In the genomic region with DNA sequence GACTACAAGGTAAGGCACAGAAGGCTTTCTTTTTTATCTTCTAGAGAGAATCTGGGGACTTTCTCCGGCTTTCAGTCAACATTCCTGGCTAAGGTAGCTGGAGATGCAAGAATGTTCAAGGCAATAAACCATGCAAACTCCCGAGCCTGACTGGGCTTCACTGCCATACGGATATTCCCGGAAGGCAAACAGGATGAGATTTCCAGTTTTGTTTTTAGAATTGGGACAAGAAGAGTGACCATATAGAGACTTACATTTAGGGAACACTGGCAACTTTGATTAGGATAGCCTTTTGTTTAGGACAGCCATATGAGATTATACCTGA, we compare ENCODE assay signal across 9 cellular contexts. TPM values are rescaled to one million over a fixed set of nuclear protein-coding genes. Genes with fewer than 3 reads are reported as not detected.
DNase-seq lines count a peak whose midpoint lies in the region; ATAC-seq, FAIRE-seq and TF ChIP-seq lines count a peak whose summit lies in the region.
"Had no signal": no experiment of that assay in that cellular context is flagged by ENCODE, and none has a peak within 500 bp of the region (broad histone marks: within the 10 kb centered on the region; RNA-seq: fewer than 3 reads in every experiment).

No MANE protein-coding gene starts in this region.

- no peak overlapping the region for H2AFZ ChIP-seq in astrocyte (ENCODE audit: low read depth, low read length)
- H2AFZ ChIP-seq in hepatocyte = peak overlapping the region; percentile 6

- H3K9me3 ChIP-seq in BE2C (no peaks in the 10 kb centered on the region), astrocyte (ENCODE audit: insufficient read depth, low read depth, low read length) (no peaks in the 10 kb centered on the region), hepatocyte (ENCODE audit: low read depth) (no peaks in the 10 kb centered on the region)
- H3K9me3 ChIP-seq in CD8-positive, alpha-beta T cell (ENCODE audit: low read length) = no peaks in the 10 kb centered on the region

- no peak overlapping the region for H3K27ac Mint-ChIP-seq in astrocyte (ENCODE audit: unreplicated experiment)
- H3K27ac Mint-ChIP-seq in progenitor cell of endocrine pancreas = peak overlapping the region; percentile 97
- no peak overlapping the region for H3K27ac Mint-ChIP-seq in CD8-positive, alpha-beta T cell
- H3K27ac Mint-ChIP-seq in activated T-helper 1 cell treated with anti-CD3 and anti-CD28 coated beads, Interleukin-12 subunit alpha, Interleukin-12 subunit beta, Interleukin-2, Interleukin-4 antibody, amounts not matched to agents 30 ng/mL and 10 ng/mL and 1 ng/mL, durations not matched to agents 14 hours and 24 hours and 36 hours = no peak overlapping the region
- H3K27ac Mint-ChIP-seq: activated B cell treated with CpG ODN at 0.5 μM for 24 hours had no signal

- H3K9me3 Mint-ChIP-seq in astrocyte (ENCODE audit: unreplicated experiment) = no peaks in the 10 kb centered on the region
- H3K9me3 Mint-ChIP-seq in progenitor cell of endocrine pancreas (ENCODE audit: low read depth) = no peaks in the 10 kb centered on the region
- H3K9me3 Mint-ChIP-seq in CD8-positive, alpha-beta T cell = no peaks in the 10 kb centered on the region
- H3K9me3 Mint-ChIP-seq in activated T-helper 1 cell treated with anti-CD3 and anti-CD28 coated beads, Interleukin-12 subunit alpha, Interleukin-12 subunit beta, Interleukin-2, Interleukin-4 antibody, amounts not matched to agents 30 ng/mL and 10 ng/mL and 1 ng/mL, durations not matched to agents 14 hours and 24 hours and 36 hours = no peaks in the 10 kb centered on the region
- H3K9me3 Mint-ChIP-seq: activated B cell treated with CpG ODN at 0.5 μM for 24 hours had no signal

- peak overlapping the region; percentile 55 for H3K4me3 ChIP-seq in BE2C (ENCODE audit: low read depth, low read length)
- H3K4me3 ChIP-seq in astrocyte (ENCODE audit: insufficient read depth, low read depth, low read length) = peak overlapping the region; percentile 99
- peak overlapping the region; percentile 38 for H3K4me3 ChIP-seq in hepatocyte
- H3K4me3 ChIP-seq in CD8-positive, alpha-beta T cell (ENCODE audit: low read depth, low read length) = no peak overlapping the region

- CTCF ChIA-PET in CD8-positive, alpha-beta T cell (lab: Charles Lee) = no interaction called here

- DNase-seq in BE2C (no peak), astrocyte (ENCODE audit: low read depth) (no peak), hepatocyte (ENCODE audit: low spot score) (no peak), progenitor cell of endocrine pancreas (ENCODE audit: low spot score, unreplicated experiment) (no peak), ureter (ENCODE audit: low spot score) (no peak)
- no peak for DNase-seq in CD8-positive, alpha-beta T cell
- no peak for DNase-seq in activated T-helper 1 cell treated with anti-CD3 and anti-CD28 coated beads, Interleukin-12 subunit alpha, Interleukin-12 subunit beta, Interleukin-2, Interleukin-4 antibody, amounts not matched to agents 30 ng/mL and 10 ng/mL and 1 ng/mL, durations not matched to agents 14 hours and 24 hours and 36 hours (ENCODE audit: low spot score)
- DNase-seq: activated B cell treated with CpG ODN at 0.5 μM for 24 hours had no signal

- H3K27ac ChIP-seq in astrocyte (ENCODE audit: low read depth, low read length) (peak overlapping the region; percentile 93), hepatocyte (peak overlapping the region; percentile 88)
- no peak overlapping the region for H3K27ac ChIP-seq in CD8-positive, alpha-beta T cell (ENCODE audit: low read depth, low read length)

- WGBS in hepatocyte (ENCODE audit: low lambda C conversion rate, missing lambda C conversion rate) = 5% methylated on average over 4 of the region's 4 CpGs

- no peaks in the 10 kb centered on the region for H3K27me3 Mint-ChIP-seq in astrocyte (ENCODE audit: low read depth, unreplicated experiment)
- H3K27me3 Mint-ChIP-seq in progenitor cell of endocrine pancreas = no peaks in the 10 kb centered on the region
- peaks cover 24% of the 10 kb centered on the region for H3K27me3 Mint-ChIP-seq in CD8-positive, alpha-beta T cell (ENCODE audit: low read depth)
- H3K27me3 Mint-ChIP-seq in activated T-helper 1 cell treated with anti-CD3 and anti-CD28 coated beads, Interleukin-12 subunit alpha, Interleukin-12 subunit beta, Interleukin-2, Interleukin-4 antibody, amounts not matched to agents 30 ng/mL and 10 ng/mL and 1 ng/mL, durations not matched to agents 14 hours and 24 hours and 36 hours (ENCODE audit: insufficient read depth) = peaks cover 3% of the 10 kb centered on the region

- H3K4me2 ChIP-seq in astrocyte (ENCODE audit: low read length) = peak overlapping the region; percentile 96
- peak overlapping the region; percentile 69 for H3K4me2 ChIP-seq in hepatocyte

- H3K79me2 ChIP-seq in astrocyte (ENCODE audit: insufficient read depth, low read length) (peaks cover 52% of the 10 kb centered on the region), hepatocyte (peaks cover 43% of the 10 kb centered on the region)

- no peak overlapping the region for H3K4me3 Mint-ChIP-seq in astrocyte (ENCODE audit: unreplicated experiment)
- peak overlapping the region; percentile 81 for H3K4me3 Mint-ChIP-seq in progenitor cell of endocrine pancreas (ENCODE audit: low read depth)
- no peak overlapping the region for H3K4me3 Mint-ChIP-seq in CD8-positive, alpha-beta T cell
- H3K4me3 Mint-ChIP-seq in activated T-helper 1 cell treated with anti-CD3 and anti-CD28 coated beads, Interleukin-12 subunit alpha, Interleukin-12 subunit beta, Interleukin-2, Interleukin-4 antibody, amounts not matched to agents 30 ng/mL and 10 ng/mL and 1 ng/mL, durations not matched to agents 14 hours and 24 hours and 36 hours = no peak overlapping the region
- H3K4me3 Mint-ChIP-seq: activated B cell treated with CpG ODN at 0.5 μM for 24 hours had no signal

- FAIRE-seq in astrocyte (lab: Jason Lieb, UNC) = no peak

- peaks cover 51% of the 10 kb centered on the region for H4K20me1 ChIP-seq in astrocyte (ENCODE audit: insufficient read depth, low read length)
- no peaks in the 10 kb centered on the region for H4K20me1 ChIP-seq in hepatocyte (ENCODE audit: insufficient read depth, poor library complexity, severe bottlenecking)

- H3K9ac ChIP-seq in astrocyte (ENCODE audit: low read length) = peak overlapping the region; percentile 99

- intact Hi-C loops in CD8-positive, alpha-beta T cell (cut with DNase I, micrococcal nuclease) = no loop called here
- intact Hi-C loops in activated T-helper 1 cell treated with anti-CD3 and anti-CD28 coated beads, Interleukin-12 subunit alpha, Interleukin-12 subunit beta, Interleukin-2, Interleukin-4 antibody, amounts not matched to agents 30 ng/mL and 10 ng/mL and 1 ng/mL, durations not matched to agents 14 hours and 24 hours and 36 hours (cut with micrococcal nuclease) = no loop called here

- no peaks in the 10 kb centered on the region for H3K9me2 ChIP-seq in hepatocyte (replicated peaks; ENCODE audit: insufficient read depth)

- no peak for ATAC-seq in HG02798 (IDR thresholded peaks at IDR 0.05; ENCODE audit: poor library complexity, unreplicated experiment)
- ATAC-seq in CD8-positive, alpha-beta T cell = no peak

- H3K36me3 Mint-ChIP-seq in astrocyte (ENCODE audit: low read depth, unreplicated experiment) (peaks cover 26% of the 10 kb centered on the region), progenitor cell of endocrine pancreas (ENCODE audit: insufficient read depth) (no peaks in the 10 kb centered on the region)
- no peaks in the 10 kb centered on the region for H3K36me3 Mint-ChIP-seq in CD8-positive, alpha-beta T cell
- H3K36me3 Mint-ChIP-seq in activated T-helper 1 cell treated with anti-CD3 and anti-CD28 coated beads, Interleukin-12 subunit alpha, Interleukin-12 subunit beta, Interleukin-2, Interleukin-4 antibody, amounts not matched to agents 30 ng/mL and 10 ng/mL and 1 ng/mL, durations not matched to agents 14 hours and 24 hours and 36 hours (ENCODE audit: low read depth) = no peaks in the 10 kb centered on the region

- H3K4me1 Mint-ChIP-seq in astrocyte (ENCODE audit: low read depth, unreplicated experiment) (peaks cover 20% of the 10 kb centered on the region), progenitor cell of endocrine pancreas (ENCODE audit: low read depth) (peaks cover 30% of the 10 kb centered on the region)
- H3K4me1 Mint-ChIP-seq in CD8-positive, alpha-beta T cell (ENCODE audit: low read depth) = no peaks in the 10 kb centered on the region
- no peaks in the 10 kb centered on the region for H3K4me1 Mint-ChIP-seq in activated T-helper 1 cell treated with anti-CD3 and anti-CD28 coated beads, Interleukin-12 subunit alpha, Interleukin-12 subunit beta, Interleukin-2, Interleukin-4 antibody, amounts not matched to agents 30 ng/mL and 10 ng/mL and 1 ng/mL, durations not matched to agents 14 hours and 24 hours and 36 hours (ENCODE audit: low read depth)
- H3K4me1 Mint-ChIP-seq: activated B cell treated with CpG ODN at 0.5 μM for 24 hours had no signal

- peaks cover 24% of the 10 kb centered on the region for H3K27me3 ChIP-seq in BE2C
- no peaks in the 10 kb centered on the region for H3K27me3 ChIP-seq in astrocyte (ENCODE audit: insufficient read depth, low read length)
- no peaks in the 10 kb centered on the region for H3K27me3 ChIP-seq in hepatocyte
- no peaks in the 10 kb centered on the region for H3K27me3 ChIP-seq in CD8-positive, alpha-beta T cell (ENCODE audit: insufficient read depth, low read length)

- POLR2A ChIA-PET in CD8-positive, alpha-beta T cell (lab: Charles Lee) = no interaction called here

- TF ChIP-seq CTCF in BE2C (IDR thresholded peaks at IDR 0.05; ENCODE audit: low read depth, low read length) = no peak
- no peak for TF ChIP-seq CTCF in astrocyte (IDR thresholded peaks at IDR 0.05; ENCODE audit: insufficient read depth, low read depth, low read length)
- no peak for TF ChIP-seq CTCF in hepatocyte (IDR thresholded peaks at IDR 0.05; ENCODE audit: poor library complexity)
- no peak for TF ChIP-seq CTCF in progenitor cell of endocrine pancreas (IDR thresholded peaks at IDR 0.05; ENCODE audit: unreplicated experiment)
- no peak for TF ChIP-seq CTCF in CD8-positive, alpha-beta T cell (IDR thresholded peaks at IDR 0.05)

- H3K36me3 ChIP-seq in BE2C (no peaks in the 10 kb centered on the region), astrocyte (ENCODE audit: insufficient read depth, low read length) (peaks cover 18% of the 10 kb centered on the region), hepatocyte (replicated peaks; ENCODE audit: insufficient read depth, low read depth) (no peaks in the 10 kb centered on the region)
- H3K36me3 ChIP-seq in CD8-positive, alpha-beta T cell (ENCODE audit: insufficient read depth, low read length) = no peaks in the 10 kb centered on the region

- peaks cover 16% of the 10 kb centered on the region; the same call in 1 of the 2 replicates for H3K4me1 ChIP-seq in BE2C
- H3K4me1 ChIP-seq in astrocyte (ENCODE audit: insufficient read depth, low read length) = peaks cover 43% of the 10 kb centered on the region
- peaks cover 14% of the 10 kb centered on the region for H3K4me1 ChIP-seq in hepatocyte (ENCODE audit: insufficient read depth)
- H3K4me1 ChIP-seq in CD8-positive, alpha-beta T cell (ENCODE audit: insufficient read depth, low read length) = no peaks in the 10 kb centered on the region

RNA-seq across cellular contexts. Expression of gene CALD1, which starts 0.3 kb away (rescaled TPM):
- polyA plus RNA-seq in BE2C (2012; ENCODE audit: insufficient read depth, insufficient read length, low read depth) = 43.9 TPM
- total RNA-seq in astrocyte = 1,834 and 1,872 TPM in 2 replicates
- 207 and 219 TPM in 2 replicates for total RNA-seq in hepatocyte
- 333 and 406 TPM in 2 replicates for polyA plus RNA-seq in hepatocyte
- 95.4 and 106 TPM in 2 replicates for total RNA-seq in progenitor cell of endocrine pancreas
- 389 TPM for total RNA-seq in ureter
- not detected for total RNA-seq in CD8-positive, alpha-beta T cell
- total RNA-seq in activated T-helper 1 cell treated with anti-CD3 and anti-CD28 coated beads, Interleukin-12 subunit alpha, Interleukin-12 subunit beta, Interleukin-2, Interleukin-4 antibody, amounts not matched to agents 30 ng/mL and 10 ng/mL and 1 ng/mL, durations not matched to agents 14 hours and 24 hours and 36 hours = 2.3 and 3.3 TPM in 2 replicates

Comparison
In these comparisons a context has a peak if more than half of its experiments do, and no peak if none do; other contexts are left out.
1. RNA of gene CALD1, which starts 0.3 kb away (total RNA-seq): 1,834 to 1,872 TPM in astrocyte, 389 TPM in ureter (single experiment), 207 to 219 TPM in hepatocyte and 95.4 to 106 TPM in progenitor cell of endocrine pancreas; 2.3 to 3.3 TPM in activated T-helper 1 cell treated with anti-CD3 and anti-CD28 coated beads, Interleukin-12 subunit alpha, Interleukin-12 subunit beta, Interleukin-2, Interleukin-4 antibody, amounts not matched to agents 30 ng/mL and 10 ng/mL and 1 ng/mL, durations not matched to agents 14 hours and 24 hours and 36 hours and not detected in CD8-positive, alpha-beta T cell; every median in the first group is over 10 times any median in the second.